In the genomic region with DNA sequence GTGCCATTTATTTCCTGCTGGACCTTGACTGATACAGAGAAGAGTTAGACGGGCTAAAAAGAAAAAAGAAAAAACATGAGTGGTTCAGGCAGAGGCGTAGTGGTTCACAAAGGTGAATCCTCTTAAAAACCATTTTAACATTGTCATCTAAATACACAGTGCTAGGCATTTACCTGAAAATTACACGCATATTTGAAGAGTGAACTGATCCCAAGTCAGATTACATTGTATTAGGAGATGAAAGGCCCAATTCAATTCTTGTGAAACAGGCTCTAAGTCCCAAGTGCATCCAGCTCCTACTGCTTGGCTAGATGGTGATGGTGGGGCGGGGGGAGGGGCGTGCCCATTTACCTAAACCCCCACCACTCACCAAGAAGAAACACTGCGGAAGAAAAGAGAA, we compare ENCODE assay signal across 1 cellular context.
TF ChIP-seq lines count a peak whose summit lies in the region.

No MANE protein-coding gene starts in this region.

TF ChIP-seq in HepG2, 621 proteins besides CTCF, POLR2A, EP300 and RAD21 (continued from another document and continues in another):
- TF ChIP-seq, protein P1, sequence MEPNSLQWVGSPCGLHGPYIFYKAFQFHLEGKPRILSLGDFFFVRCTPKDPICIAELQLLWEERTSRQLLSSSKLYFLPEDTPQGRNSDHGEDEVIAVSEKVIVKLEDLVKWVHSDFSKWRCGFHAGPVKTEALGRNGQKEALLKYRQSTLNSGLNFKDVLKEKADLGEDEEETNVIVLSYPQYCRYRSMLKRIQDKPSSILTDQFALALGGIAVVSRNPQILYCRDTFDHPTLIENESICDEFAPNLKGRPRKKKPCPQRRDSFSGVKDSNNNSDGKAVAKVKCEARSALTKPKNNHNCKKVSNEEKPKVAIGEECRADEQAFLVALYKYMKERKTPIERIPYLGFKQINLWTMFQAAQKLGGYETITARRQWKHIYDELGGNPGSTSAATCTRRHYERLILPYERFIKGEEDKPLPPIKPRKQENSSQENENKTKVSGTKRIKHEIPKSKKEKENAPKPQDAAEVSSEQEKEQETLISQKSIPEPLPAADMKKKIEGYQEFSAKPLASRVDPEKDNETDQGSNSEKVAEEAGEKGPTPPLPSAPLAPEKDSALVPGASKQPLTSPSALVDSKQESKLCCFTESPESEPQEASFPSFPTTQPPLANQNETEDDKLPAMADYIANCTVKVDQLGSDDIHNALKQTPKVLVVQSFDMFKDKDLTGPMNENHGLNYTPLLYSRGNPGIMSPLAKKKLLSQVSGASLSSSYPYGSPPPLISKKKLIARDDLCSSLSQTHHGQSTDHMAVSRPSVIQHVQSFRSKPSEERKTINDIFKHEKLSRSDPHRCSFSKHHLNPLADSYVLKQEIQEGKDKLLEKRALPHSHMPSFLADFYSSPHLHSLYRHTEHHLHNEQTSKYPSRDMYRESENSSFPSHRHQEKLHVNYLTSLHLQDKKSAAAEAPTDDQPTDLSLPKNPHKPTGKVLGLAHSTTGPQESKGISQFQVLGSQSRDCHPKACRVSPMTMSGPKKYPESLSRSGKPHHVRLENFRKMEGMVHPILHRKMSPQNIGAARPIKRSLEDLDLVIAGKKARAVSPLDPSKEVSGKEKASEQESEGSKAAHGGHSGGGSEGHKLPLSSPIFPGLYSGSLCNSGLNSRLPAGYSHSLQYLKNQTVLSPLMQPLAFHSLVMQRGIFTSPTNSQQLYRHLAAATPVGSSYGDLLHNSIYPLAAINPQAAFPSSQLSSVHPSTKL (CRISPR knock-in tag; IDR thresholded peaks at IDR 0.05), result peak; percentile 65
- no peak for TF ChIP-seq CBX2 (IDR thresholded peaks at IDR 0.05; ENCODE audit: low read depth, low read length)
- no peak for TF ChIP-seq CBX2 (CRISPR knock-in tag; IDR thresholded peaks at IDR 0.05; ENCODE audit: low read depth)
- TF ChIP-seq SP1 (IDR thresholded peaks at IDR 0.05), result no peak
- peak; percentile 19; the same call in 1 of the 2 replicates for TF ChIP-seq SP1 (CRISPR knock-in tag; IDR thresholded peaks at IDR 0.05)
- no peak for TF ChIP-seq ZNF839 (CRISPR knock-in tag; IDR thresholded peaks at IDR 0.05; ENCODE audit: borderline replicate concordance)
- TF ChIP-seq NFE2L2 (IDR thresholded peaks at IDR 0.05; ENCODE audit: low read length), result peak; percentile 83
- TF ChIP-seq ZNF44 (CRISPR knock-in tag; IDR thresholded peaks at IDR 0.05), result no peak
- TF ChIP-seq, protein P2, sequence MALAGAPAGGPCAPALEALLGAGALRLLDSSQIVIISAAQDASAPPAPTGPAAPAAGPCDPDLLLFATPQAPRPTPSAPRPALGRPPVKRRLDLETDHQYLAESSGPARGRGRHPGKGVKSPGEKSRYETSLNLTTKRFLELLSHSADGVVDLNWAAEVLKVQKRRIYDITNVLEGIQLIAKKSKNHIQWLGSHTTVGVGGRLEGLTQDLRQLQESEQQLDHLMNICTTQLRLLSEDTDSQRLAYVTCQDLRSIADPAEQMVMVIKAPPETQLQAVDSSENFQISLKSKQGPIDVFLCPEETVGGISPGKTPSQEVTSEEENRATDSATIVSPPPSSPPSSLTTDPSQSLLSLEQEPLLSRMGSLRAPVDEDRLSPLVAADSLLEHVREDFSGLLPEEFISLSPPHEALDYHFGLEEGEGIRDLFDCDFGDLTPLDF (CRISPR knock-in tag; IDR thresholded peaks at IDR 0.05), result no peak
- TF ChIP-seq ZNF383 (CRISPR knock-in tag; IDR thresholded peaks at IDR 0.05; ENCODE audit: borderline replicate concordance), result no peak
- TF ChIP-seq SOX13 (IDR thresholded peaks at IDR 0.05), result peak; percentile 89
- TF ChIP-seq SOX13 (CRISPR knock-in tag; conservative IDR thresholded peaks at IDR 0.05 in 1 of 2, IDR thresholded peaks at IDR 0.05 in 1 of 2), result peak in 1 of 2 experiments; percentile 93; a peak in 2 of 4 replicates
- no peak for TF ChIP-seq ZFP36L1 (CRISPR knock-in tag; IDR thresholded peaks at IDR 0.05)
- TF ChIP-seq SYNCRIP (IDR thresholded peaks at IDR 0.05; ENCODE audit: insufficient read depth, low read depth, low read length), result no peak
- TF ChIP-seq PHF5A (CRISPR knock-in tag; IDR thresholded peaks at IDR 0.05; ENCODE audit: low read depth, unreplicated experiment), result no peak
- no peak for TF ChIP-seq ZNF484 (CRISPR knock-in tag; IDR thresholded peaks at IDR 0.05; ENCODE audit: borderline replicate concordance, low read depth)
- TF ChIP-seq MYC (CRISPR knock-in tag; IDR thresholded peaks at IDR 0.05; ENCODE audit: borderline replicate concordance), result no peak
- TF ChIP-seq THAP11 (CRISPR knock-in tag; IDR thresholded peaks at IDR 0.05), result 0 out of 2 replicates have a peak, but pooled peaks have one; percentile 19
- TF ChIP-seq, protein P3, sequence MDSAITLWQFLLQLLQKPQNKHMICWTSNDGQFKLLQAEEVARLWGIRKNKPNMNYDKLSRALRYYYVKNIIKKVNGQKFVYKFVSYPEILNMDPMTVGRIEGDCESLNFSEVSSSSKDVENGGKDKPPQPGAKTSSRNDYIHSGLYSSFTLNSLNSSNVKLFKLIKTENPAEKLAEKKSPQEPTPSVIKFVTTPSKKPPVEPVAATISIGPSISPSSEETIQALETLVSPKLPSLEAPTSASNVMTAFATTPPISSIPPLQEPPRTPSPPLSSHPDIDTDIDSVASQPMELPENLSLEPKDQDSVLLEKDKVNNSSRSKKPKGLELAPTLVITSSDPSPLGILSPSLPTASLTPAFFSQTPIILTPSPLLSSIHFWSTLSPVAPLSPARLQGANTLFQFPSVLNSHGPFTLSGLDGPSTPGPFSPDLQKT (CRISPR knock-in tag; IDR thresholded peaks at IDR 0.05; ENCODE audit: borderline replicate concordance), result no peak
- TF ChIP-seq, protein P4, sequence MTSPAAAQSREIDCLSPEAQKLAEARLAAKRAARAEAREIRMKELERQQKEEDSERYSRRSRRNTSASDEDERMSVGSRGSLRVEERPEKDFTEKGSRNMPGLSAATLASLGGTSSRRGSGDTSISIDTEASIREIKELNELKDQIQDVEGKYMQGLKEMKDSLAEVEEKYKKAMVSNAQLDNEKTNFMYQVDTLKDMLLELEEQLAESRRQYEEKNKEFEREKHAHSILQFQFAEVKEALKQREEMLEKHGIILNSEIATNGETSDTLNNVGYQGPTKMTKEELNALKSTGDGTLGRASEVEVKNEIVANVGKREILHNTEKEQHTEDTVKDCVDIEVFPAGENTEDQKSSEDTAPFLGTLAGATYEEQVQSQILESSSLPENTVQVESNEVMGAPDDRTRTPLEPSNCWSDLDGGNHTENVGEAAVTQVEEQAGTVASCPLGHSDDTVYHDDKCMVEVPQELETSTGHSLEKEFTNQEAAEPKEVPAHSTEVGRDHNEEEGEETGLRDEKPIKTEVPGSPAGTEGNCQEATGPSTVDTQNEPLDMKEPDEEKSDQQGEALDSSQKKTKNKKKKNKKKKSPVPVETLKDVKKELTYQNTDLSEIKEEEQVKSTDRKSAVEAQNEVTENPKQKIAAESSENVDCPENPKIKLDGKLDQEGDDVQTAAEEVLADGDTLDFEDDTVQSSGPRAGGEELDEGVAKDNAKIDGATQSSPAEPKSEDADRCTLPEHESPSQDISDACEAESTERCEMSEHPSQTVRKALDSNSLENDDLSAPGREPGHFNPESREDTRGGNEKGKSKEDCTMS (CRISPR knock-in tag; conservative IDR thresholded peaks at IDR 0.05), result no peak
- TF ChIP-seq, protein P5, sequence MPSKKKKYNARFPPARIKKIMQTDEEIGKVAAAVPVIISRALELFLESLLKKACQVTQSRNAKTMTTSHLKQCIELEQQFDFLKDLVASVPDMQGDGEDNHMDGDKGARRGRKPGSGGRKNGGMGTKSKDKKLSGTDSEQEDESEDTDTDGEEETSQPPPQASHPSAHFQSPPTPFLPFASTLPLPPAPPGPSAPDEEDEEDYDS (CRISPR knock-in tag; IDR thresholded peaks at IDR 0.05), result no peak
- no peak for TF ChIP-seq STAT5B (CRISPR knock-in tag; IDR thresholded peaks at IDR 0.05)
- TF ChIP-seq, protein P6, sequence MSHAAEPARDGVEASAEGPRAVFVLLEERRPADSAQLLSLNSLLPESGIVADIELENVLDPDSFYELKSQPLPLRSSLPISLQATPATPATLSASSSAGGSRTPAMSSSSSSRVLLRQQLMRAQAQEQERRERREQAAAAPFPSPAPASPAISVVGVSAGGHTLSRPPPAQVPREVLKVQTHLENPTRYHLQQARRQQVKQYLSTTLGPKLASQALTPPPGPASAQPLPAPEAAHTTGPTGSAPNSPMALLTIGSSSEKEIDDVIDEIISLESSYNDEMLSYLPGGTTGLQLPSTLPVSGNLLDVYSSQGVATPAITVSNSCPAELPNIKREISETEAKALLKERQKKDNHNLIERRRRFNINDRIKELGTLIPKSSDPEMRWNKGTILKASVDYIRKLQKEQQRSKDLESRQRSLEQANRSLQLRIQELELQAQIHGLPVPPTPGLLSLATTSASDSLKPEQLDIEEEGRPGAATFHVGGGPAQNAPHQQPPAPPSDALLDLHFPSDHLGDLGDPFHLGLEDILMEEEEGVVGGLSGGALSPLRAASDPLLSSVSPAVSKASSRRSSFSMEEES (CRISPR knock-in tag; IDR thresholded peaks at IDR 0.05), result no peak
- TF ChIP-seq HOXD1 (CRISPR knock-in tag; IDR thresholded peaks at IDR 0.05), result no peak
- no peak for TF ChIP-seq SP4 (CRISPR knock-in tag; IDR thresholded peaks at IDR 0.05)
- TF ChIP-seq SOX5 (CRISPR knock-in tag; IDR thresholded peaks at IDR 0.05; ENCODE audit: borderline replicate concordance), result peak; percentile 86
- TF ChIP-seq, protein P7, sequence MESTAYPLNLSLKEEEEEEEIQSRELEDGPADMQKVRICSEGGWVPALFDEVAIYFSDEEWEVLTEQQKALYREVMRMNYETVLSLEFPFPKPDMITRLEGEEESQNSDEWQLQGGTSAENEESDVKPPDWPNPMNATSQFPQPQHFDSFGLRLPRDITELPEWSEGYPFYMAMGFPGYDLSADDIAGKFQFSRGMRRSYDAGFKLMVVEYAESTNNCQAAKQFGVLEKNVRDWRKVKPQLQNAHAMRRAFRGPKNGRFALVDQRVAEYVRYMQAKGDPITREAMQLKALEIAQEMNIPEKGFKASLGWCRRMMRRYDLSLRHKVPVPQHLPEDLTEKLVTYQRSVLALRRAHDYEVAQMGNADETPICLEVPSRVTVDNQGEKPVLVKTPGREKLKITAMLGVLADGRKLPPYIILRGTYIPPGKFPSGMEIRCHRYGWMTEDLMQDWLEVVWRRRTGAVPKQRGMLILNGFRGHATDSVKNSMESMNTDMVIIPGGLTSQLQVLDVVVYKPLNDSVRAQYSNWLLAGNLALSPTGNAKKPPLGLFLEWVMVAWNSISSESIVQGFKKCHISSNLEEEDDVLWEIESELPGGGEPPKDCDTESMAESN (CRISPR knock-in tag; conservative IDR thresholded peaks at IDR 0.05), result no peak
- TF ChIP-seq, protein P8, sequence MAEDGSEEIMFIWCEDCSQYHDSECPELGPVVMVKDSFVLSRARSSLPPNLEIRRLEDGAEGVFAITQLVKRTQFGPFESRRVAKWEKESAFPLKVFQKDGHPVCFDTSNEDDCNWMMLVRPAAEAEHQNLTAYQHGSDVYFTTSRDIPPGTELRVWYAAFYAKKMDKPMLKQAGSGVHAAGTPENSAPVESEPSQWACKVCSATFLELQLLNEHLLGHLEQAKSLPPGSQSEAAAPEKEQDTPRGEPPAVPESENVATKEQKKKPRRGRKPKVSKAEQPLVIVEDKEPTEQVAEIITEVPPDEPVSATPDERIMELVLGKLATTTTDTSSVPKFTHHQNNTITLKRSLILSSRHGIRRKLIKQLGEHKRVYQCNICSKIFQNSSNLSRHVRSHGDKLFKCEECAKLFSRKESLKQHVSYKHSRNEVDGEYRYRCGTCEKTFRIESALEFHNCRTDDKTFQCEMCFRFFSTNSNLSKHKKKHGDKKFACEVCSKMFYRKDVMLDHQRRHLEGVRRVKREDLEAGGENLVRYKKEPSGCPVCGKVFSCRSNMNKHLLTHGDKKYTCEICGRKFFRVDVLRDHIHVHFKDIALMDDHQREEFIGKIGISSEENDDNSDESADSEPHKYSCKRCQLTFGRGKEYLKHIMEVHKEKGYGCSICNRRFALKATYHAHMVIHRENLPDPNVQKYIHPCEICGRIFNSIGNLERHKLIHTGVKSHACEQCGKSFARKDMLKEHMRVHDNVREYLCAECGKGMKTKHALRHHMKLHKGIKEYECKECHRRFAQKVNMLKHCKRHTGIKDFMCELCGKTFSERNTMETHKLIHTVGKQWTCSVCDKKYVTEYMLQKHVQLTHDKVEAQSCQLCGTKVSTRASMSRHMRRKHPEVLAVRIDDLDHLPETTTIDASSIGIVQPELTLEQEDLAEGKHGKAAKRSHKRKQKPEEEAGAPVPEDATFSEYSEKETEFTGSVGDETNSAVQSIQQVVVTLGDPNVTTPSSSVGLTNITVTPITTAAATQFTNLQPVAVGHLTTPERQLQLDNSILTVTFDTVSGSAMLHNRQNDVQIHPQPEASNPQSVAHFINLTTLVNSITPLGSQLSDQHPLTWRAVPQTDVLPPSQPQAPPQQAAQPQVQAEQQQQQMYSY (CRISPR knock-in tag; IDR thresholded peaks at IDR 0.05), result no peak
- 0 out of 2 replicates have a peak, but pooled peaks have one; percentile 26 for TF ChIP-seq ZNF12 (CRISPR knock-in tag; IDR thresholded peaks at IDR 0.05)
- no peak for TF ChIP-seq CHCHD3 (CRISPR knock-in tag; IDR thresholded peaks at IDR 0.05)
- TF ChIP-seq BCL6 (CRISPR knock-in tag; IDR thresholded peaks at IDR 0.05), result peak; percentile 73
- TF ChIP-seq, protein P9, sequence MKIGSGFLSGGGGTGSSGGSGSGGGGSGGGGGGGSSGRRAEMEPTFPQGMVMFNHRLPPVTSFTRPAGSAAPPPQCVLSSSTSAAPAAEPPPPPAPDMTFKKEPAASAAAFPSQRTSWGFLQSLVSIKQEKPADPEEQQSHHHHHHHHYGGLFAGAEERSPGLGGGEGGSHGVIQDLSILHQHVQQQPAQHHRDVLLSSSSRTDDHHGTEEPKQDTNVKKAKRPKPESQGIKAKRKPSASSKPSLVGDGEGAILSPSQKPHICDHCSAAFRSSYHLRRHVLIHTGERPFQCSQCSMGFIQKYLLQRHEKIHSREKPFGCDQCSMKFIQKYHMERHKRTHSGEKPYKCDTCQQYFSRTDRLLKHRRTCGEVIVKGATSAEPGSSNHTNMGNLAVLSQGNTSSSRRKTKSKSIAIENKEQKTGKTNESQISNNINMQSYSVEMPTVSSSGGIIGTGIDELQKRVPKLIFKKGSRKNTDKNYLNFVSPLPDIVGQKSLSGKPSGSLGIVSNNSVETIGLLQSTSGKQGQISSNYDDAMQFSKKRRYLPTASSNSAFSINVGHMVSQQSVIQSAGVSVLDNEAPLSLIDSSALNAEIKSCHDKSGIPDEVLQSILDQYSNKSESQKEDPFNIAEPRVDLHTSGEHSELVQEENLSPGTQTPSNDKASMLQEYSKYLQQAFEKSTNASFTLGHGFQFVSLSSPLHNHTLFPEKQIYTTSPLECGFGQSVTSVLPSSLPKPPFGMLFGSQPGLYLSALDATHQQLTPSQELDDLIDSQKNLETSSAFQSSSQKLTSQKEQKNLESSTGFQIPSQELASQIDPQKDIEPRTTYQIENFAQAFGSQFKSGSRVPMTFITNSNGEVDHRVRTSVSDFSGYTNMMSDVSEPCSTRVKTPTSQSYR (CRISPR knock-in tag; IDR thresholded peaks at IDR 0.05; ENCODE audit: borderline replicate concordance), result peak; percentile 93
- no peak for TF ChIP-seq ZNF432 (CRISPR knock-in tag; IDR thresholded peaks at IDR 0.05; ENCODE audit: borderline replicate concordance)
- peak; percentile 57; the same call in 1 of the 2 replicates for TF ChIP-seq SIX1 (CRISPR knock-in tag; IDR thresholded peaks at IDR 0.05; ENCODE audit: borderline replicate concordance)
- peak; percentile 27; the same call in 1 of the 2 replicates for TF ChIP-seq MAFF (IDR thresholded peaks at IDR 0.05; ENCODE audit: low read depth, low read length)
- TF ChIP-seq, protein P10, sequence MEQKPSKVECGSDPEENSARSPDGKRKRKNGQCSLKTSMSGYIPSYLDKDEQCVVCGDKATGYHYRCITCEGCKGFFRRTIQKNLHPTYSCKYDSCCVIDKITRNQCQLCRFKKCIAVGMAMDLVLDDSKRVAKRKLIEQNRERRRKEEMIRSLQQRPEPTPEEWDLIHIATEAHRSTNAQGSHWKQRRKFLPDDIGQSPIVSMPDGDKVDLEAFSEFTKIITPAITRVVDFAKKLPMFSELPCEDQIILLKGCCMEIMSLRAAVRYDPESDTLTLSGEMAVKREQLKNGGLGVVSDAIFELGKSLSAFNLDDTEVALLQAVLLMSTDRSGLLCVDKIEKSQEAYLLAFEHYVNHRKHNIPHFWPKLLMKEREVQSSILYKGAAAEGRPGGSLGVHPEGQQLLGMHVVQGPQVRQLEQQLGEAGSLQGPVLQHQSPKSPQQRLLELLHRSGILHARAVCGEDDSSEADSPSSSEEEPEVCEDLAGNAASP (CRISPR knock-in tag; IDR thresholded peaks at IDR 0.05; ENCODE audit: borderline replicate concordance), result peak; percentile 33; the same call in 1 of the 2 replicates
